38 cellular contexts compared by ENCODE assay signal in genomic region chr5:14881826-14882225, GRCh38.
"Had no signal": no experiment of that assay in that cellular context is flagged by ENCODE, and none has a peak within 500 bp of the region (broad histone marks: within the 10 kb centered on the region; RNA-seq: fewer than 3 reads in every experiment).

No MANE protein-coding gene starts in this region.

- H3K36me3 Mint-ChIP-seq: activated CD4-positive, alpha-beta memory T cell treated with anti-CD3 and anti-CD28 coated beads for 36 hours; activated CD8-positive, alpha-beta memory T cell treated with anti-CD3 and anti-CD28 coated beads, Interleukin-2, amount 10 ng/mL, durations not matched to agents 7 days and 5 days; activated naive CD4-positive, alpha-beta T cell treated with anti-CD3 and anti-CD28 coated beads, Interleukin-2, amount 50 U/mL, for 24 hours; activated naive CD8-positive, alpha-beta T cell treated with anti-CD3 and anti-CD28 coated beads for 36 hours; brain had no signal

- H3K36me3 ChIP-seq: adrenal gland, breast epithelium, cardiac muscle cell, colonic mucosa, esophagus squamous epithelium, gastroesophageal sphincter, WERI-Rb-1 had no signal

- ATAC-seq: activated CD4-positive, CD25-positive, alpha-beta regulatory T cell treated with anti-CD3 and anti-CD28 coated beads, Interleukin-2, amount 50 U/mL, for 24 hours; activated CD8-positive, alpha-beta memory T cell treated with anti-CD3 and anti-CD28 coated beads, Interleukin-2, amount 10 ng/mL, durations not matched to agents 7 days and 5 days; activated CD8-positive, alpha-beta T cell treated with anti-CD3 and anti-CD28 coated beads, Interleukin-2, amount 10 ng/mL, durations not matched to agents 7 days and 5 days; activated naive CD8-positive, alpha-beta T cell treated with anti-CD3 and anti-CD28 coated beads, Interleukin-2, amount 50 U/mL, for 24 hours; gastroesophageal sphincter; T-helper 17 cell had no signal

- H3K4me3 ChIP-seq: adrenal gland, breast epithelium, cardiac muscle cell, colonic mucosa, esophagus squamous epithelium, gastroesophageal sphincter had no signal

- H3K9me3 ChIP-seq: adrenal gland, breast epithelium, colonic mucosa, esophagus squamous epithelium, gastroesophageal sphincter had no signal

- H3K27me3 ChIP-seq: adrenal gland, breast epithelium, cardiac muscle cell, colonic mucosa, esophagus squamous epithelium had no signal

- H3K27me3 Mint-ChIP-seq: activated CD4-positive, alpha-beta memory T cell treated with anti-CD3 and anti-CD28 coated beads for 36 hours; activated naive CD4-positive, alpha-beta T cell treated with anti-CD3 and anti-CD28 coated beads, Interleukin-2, amount 50 U/mL, for 24 hours; activated naive CD8-positive, alpha-beta T cell treated with anti-CD3 and anti-CD28 coated beads for 36 hours; activated naive CD8-positive, alpha-beta T cell treated with anti-CD3 and anti-CD28 coated beads, Interleukin-2, amount 50 U/mL, for 24 hours; brain had no signal

- H3K27ac ChIP-seq: adrenal gland, cardiac muscle cell, colonic mucosa, epithelial cell of prostate, esophagus squamous epithelium, gastroesophageal sphincter, WERI-Rb-1 had no signal

- H3K4me3 Mint-ChIP-seq: activated B cell treated with CpG ODN at 0.5 μM for 24 hours; activated CD4-positive, alpha-beta memory T cell treated with anti-CD3 and anti-CD28 coated beads for 36 hours; activated CD8-positive, alpha-beta memory T cell treated with anti-CD3 and anti-CD28 coated beads, Interleukin-2, amount 10 ng/mL, durations not matched to agents 7 days and 5 days; activated CD8-positive, alpha-beta T cell treated with anti-CD3 and anti-CD28 coated beads, Interleukin-2, amount 10 ng/mL, durations not matched to agents 7 days and 5 days; activated naive CD4-positive, alpha-beta T cell treated with anti-CD3 and anti-CD28 coated beads for 36 hours; activated naive CD4-positive, alpha-beta T cell treated with anti-CD3 and anti-CD28 coated beads, Interleukin-2, amount 50 U/mL, for 24 hours; activated naive CD8-positive, alpha-beta T cell treated with anti-CD3 and anti-CD28 coated beads for 36 hours; activated naive CD8-positive, alpha-beta T cell treated with anti-CD3 and anti-CD28 coated beads, Interleukin-2, amount 50 U/mL, for 24 hours; activated T-helper 1 cell treated with anti-CD3 and anti-CD28 coated beads, Interleukin-12 subunit alpha, Interleukin-12 subunit beta, Interleukin-2, Interleukin-4 antibody, amounts not matched to agents 30 ng/mL and 10 ng/mL and 1 ng/mL, durations not matched to agents 14 hours and 24 hours and 36 hours; brain; T-helper 17 cell; T-helper 2 cell treated with Interferon-gamma antibody and Interleukin-4, amounts not matched to agents 5 μg/mL and 100 μg/mL, for 36 hours had no signal

- FAIRE-seq: endometrium, endothelial cell of umbilical vein had no signal

- H3K4me1 ChIP-seq: adrenal gland, breast epithelium, colonic mucosa, esophagus squamous epithelium, gastroesophageal sphincter had no signal

- H3K27ac Mint-ChIP-seq: activated B cell treated with CpG ODN at 0.5 μM for 24 hours; activated CD4-positive, alpha-beta memory T cell treated with anti-CD3 and anti-CD28 coated beads for 36 hours; activated CD8-positive, alpha-beta memory T cell treated with anti-CD3 and anti-CD28 coated beads, Interleukin-2, amount 10 ng/mL, durations not matched to agents 7 days and 5 days; activated CD8-positive, alpha-beta T cell treated with anti-CD3 and anti-CD28 coated beads, Interleukin-2, amount 10 ng/mL, durations not matched to agents 7 days and 5 days; activated naive CD4-positive, alpha-beta T cell treated with anti-CD3 and anti-CD28 coated beads for 36 hours; activated naive CD4-positive, alpha-beta T cell treated with anti-CD3 and anti-CD28 coated beads, Interleukin-2, amount 50 U/mL, for 24 hours; activated naive CD8-positive, alpha-beta T cell treated with anti-CD3 and anti-CD28 coated beads for 36 hours; activated naive CD8-positive, alpha-beta T cell treated with anti-CD3 and anti-CD28 coated beads, Interleukin-2, amount 50 U/mL, for 24 hours; activated T-helper 1 cell treated with anti-CD3 and anti-CD28 coated beads, Interleukin-12 subunit alpha, Interleukin-12 subunit beta, Interleukin-2, Interleukin-4 antibody, amounts not matched to agents 30 ng/mL and 10 ng/mL and 1 ng/mL, durations not matched to agents 14 hours and 24 hours and 36 hours; activated T-helper 2 cell treated with anti-CD3 and anti-CD28 coated beads, Interferon-gamma antibody, Interleukin-2, Interleukin-4, amounts not matched to agents 10 μg/mL and 5 μg/mL and 100 μg/mL, durations not matched to agents 14 hours and 24 hours and 36 hours; brain; T-helper 17 cell; T-helper 2 cell treated with Interferon-gamma antibody and Interleukin-4, amounts not matched to agents 5 μg/mL and 100 μg/mL, for 36 hours had no signal

- H3K4me1 Mint-ChIP-seq: activated B cell treated with CpG ODN at 0.5 μM for 24 hours; activated CD8-positive, alpha-beta memory T cell treated with anti-CD3 and anti-CD28 coated beads, Interleukin-2, amount 10 ng/mL, durations not matched to agents 7 days and 5 days; activated naive CD8-positive, alpha-beta T cell treated with anti-CD3 and anti-CD28 coated beads for 36 hours; activated naive CD8-positive, alpha-beta T cell treated with anti-CD3 and anti-CD28 coated beads, Interleukin-2, amount 50 U/mL, for 24 hours had no signal

- H3K9me3 Mint-ChIP-seq: activated B cell treated with CpG ODN at 0.5 μM for 24 hours; activated CD4-positive, alpha-beta memory T cell treated with anti-CD3 and anti-CD28 coated beads for 36 hours; activated naive CD4-positive, alpha-beta T cell treated with anti-CD3 and anti-CD28 coated beads for 36 hours; activated naive CD4-positive, alpha-beta T cell treated with anti-CD3 and anti-CD28 coated beads, Interleukin-2, amount 50 U/mL, for 24 hours; activated naive CD8-positive, alpha-beta T cell treated with anti-CD3 and anti-CD28 coated beads for 36 hours; activated naive CD8-positive, alpha-beta T cell treated with anti-CD3 and anti-CD28 coated beads, Interleukin-2, amount 50 U/mL, for 24 hours; activated T-helper 1 cell treated with anti-CD3 and anti-CD28 coated beads, Interleukin-12 subunit alpha, Interleukin-12 subunit beta, Interleukin-2, Interleukin-4 antibody, amounts not matched to agents 30 ng/mL and 10 ng/mL and 1 ng/mL, durations not matched to agents 14 hours and 24 hours and 36 hours; activated T-helper 2 cell treated with anti-CD3 and anti-CD28 coated beads, Interferon-gamma antibody, Interleukin-2, Interleukin-4, amounts not matched to agents 10 μg/mL and 5 μg/mL and 100 μg/mL, durations not matched to agents 14 hours and 24 hours and 36 hours; T-helper 2 cell treated with Interferon-gamma antibody and Interleukin-4, amounts not matched to agents 5 μg/mL and 100 μg/mL, for 36 hours had no signal

- DNase-seq: activated B cell treated with CpG ODN at 0.5 μM for 24 hours; activated CD4-positive, alpha-beta memory T cell treated with anti-CD3 and anti-CD28 coated beads for 36 hours; activated CD4-positive, alpha-beta T cell treated with anti-CD3 and anti-CD28 coated beads for 48 hours; activated CD8-positive, alpha-beta memory T cell treated with anti-CD3 and anti-CD28 coated beads, Interleukin-2, amount 10 ng/mL, durations not matched to agents 7 days and 5 days; activated CD8-positive, alpha-beta memory T cell treated with anti-CD3 and anti-CD28 coated beads, Interleukin-2, amount 50 U/mL, for 4 hours; activated CD8-positive, alpha-beta T cell treated with anti-CD3 and anti-CD28 coated beads, Interleukin-2, amount 10 ng/mL, durations not matched to agents 7 days and 5 days; activated effector memory CD4-positive, alpha-beta T cell treated with anti-CD3 and anti-CD28 coated beads, Interleukin-2, amount 50 U/mL, for 16 hours; activated naive CD4-positive, alpha-beta T cell treated with anti-CD3 and anti-CD28 coated beads for 36 hours; activated naive CD8-positive, alpha-beta T cell treated with anti-CD3 and anti-CD28 coated beads for 36 hours; activated naive CD8-positive, alpha-beta T cell treated with anti-CD3 and anti-CD28 coated beads, Interleukin-2, amount 50 U/mL, for 24 hours; activated T-cell treated with anti-CD3 and anti-CD28 coated beads, Interleukin-2, amount 50 U/mL, for 1 hour; activated T-cell treated with anti-CD3 and anti-CD28 coated beads, Interleukin-2, amount 50 U/mL, for 48 hours; adrenal gland; amygdala; aorta; central memory CD4-positive, alpha-beta T cell; cerebellar nuclear complex; colonic mucosa; effector CD8-positive, alpha-beta T cell; esophagus squamous epithelium; foreskin melanocyte; head of caudate nucleus; T-helper 1 cell; T-helper 17 cell; T1000; WERI-Rb-1 had no signal
